In genomic region chr5:150517272-150518152, GRCh38 we compare ENCODE assay signal across 1 cellular context.
TF ChIP-seq lines count a peak whose summit lies in the region.

No MANE protein-coding gene starts in this region.

TF ChIP-seq in HepG2, 621 proteins besides CTCF, POLR2A, EP300 and RAD21 (continued from another document and continues in another):
- peak; percentile 28; the same call in 1 of the 2 replicates for TF ChIP-seq ZNF574 (CRISPR knock-in tag; IDR thresholded peaks at IDR 0.05)
- TF ChIP-seq SP5 (CRISPR knock-in tag; IDR thresholded peaks at IDR 0.05; ENCODE audit: borderline replicate concordance, low read depth) = peak; percentile 87
- TF ChIP-seq, protein P1, sequence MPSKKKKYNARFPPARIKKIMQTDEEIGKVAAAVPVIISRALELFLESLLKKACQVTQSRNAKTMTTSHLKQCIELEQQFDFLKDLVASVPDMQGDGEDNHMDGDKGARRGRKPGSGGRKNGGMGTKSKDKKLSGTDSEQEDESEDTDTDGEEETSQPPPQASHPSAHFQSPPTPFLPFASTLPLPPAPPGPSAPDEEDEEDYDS (CRISPR knock-in tag; IDR thresholded peaks at IDR 0.05) = peak; percentile 25; the same call in 1 of the 2 replicates
- TF ChIP-seq ZNF703 (CRISPR knock-in tag; IDR thresholded peaks at IDR 0.05; ENCODE audit: borderline replicate concordance) = peak; percentile 40; the same call in 1 of the 2 replicates
- TF ChIP-seq KLF6 (CRISPR knock-in tag; IDR thresholded peaks at IDR 0.05) = 0 out of 2 replicates have a peak, but pooled peaks have one; percentile 24
- TF ChIP-seq PAWR (CRISPR knock-in tag; IDR thresholded peaks at IDR 0.05; ENCODE audit: borderline replicate concordance) = no peak
- TF ChIP-seq NR2F6 (IDR thresholded peaks at IDR 0.05) = peak; percentile 92
- TF ChIP-seq NR2F6 (CRISPR knock-in tag; IDR thresholded peaks at IDR 0.05) = peak; percentile 95
- TF ChIP-seq, protein P2, sequence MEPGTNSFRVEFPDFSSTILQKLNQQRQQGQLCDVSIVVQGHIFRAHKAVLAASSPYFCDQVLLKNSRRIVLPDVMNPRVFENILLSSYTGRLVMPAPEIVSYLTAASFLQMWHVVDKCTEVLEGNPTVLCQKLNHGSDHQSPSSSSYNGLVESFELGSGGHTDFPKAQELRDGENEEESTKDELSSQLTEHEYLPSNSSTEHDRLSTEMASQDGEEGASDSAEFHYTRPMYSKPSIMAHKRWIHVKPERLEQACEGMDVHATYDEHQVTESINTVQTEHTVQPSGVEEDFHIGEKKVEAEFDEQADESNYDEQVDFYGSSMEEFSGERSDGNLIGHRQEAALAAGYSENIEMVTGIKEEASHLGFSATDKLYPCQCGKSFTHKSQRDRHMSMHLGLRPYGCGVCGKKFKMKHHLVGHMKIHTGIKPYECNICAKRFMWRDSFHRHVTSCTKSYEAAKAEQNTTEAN (CRISPR knock-in tag; conservative IDR thresholded peaks at IDR 0.05) = peak; percentile 67
- TF ChIP-seq ETV6 (CRISPR knock-in tag; conservative IDR thresholded peaks at IDR 0.05) = no peak
- no peak for TF ChIP-seq ATM (IDR thresholded peaks at IDR 0.05; ENCODE audit: borderline replicate concordance)
- no peak for TF ChIP-seq ZBTB37 (CRISPR knock-in tag; IDR thresholded peaks at IDR 0.05)
- no peak for TF ChIP-seq SATB2 (CRISPR knock-in tag; IDR thresholded peaks at IDR 0.05)
- no peak for TF ChIP-seq ZNF800 (CRISPR knock-in tag; IDR thresholded peaks at IDR 0.05)
- TF ChIP-seq ZFP1 (CRISPR knock-in tag; IDR thresholded peaks at IDR 0.05) = no peak
- no peak for TF ChIP-seq SMYD3 (CRISPR knock-in tag; IDR thresholded peaks at IDR 0.05)
- no peak for TF ChIP-seq NAIF1 (CRISPR knock-in tag; IDR thresholded peaks at IDR 0.05; ENCODE audit: borderline replicate concordance)
- no peak for TF ChIP-seq SNAPC4 (CRISPR knock-in tag; IDR thresholded peaks at IDR 0.05)
- 0 out of 2 replicates have a peak, but pooled peaks have one; percentile 41 for TF ChIP-seq MEF2D (CRISPR knock-in tag; IDR thresholded peaks at IDR 0.05)
- no peak for TF ChIP-seq PHF5A (CRISPR knock-in tag; IDR thresholded peaks at IDR 0.05; ENCODE audit: low read depth, unreplicated experiment)
- peak; percentile 95 for TF ChIP-seq ZNF18 (CRISPR knock-in tag; IDR thresholded peaks at IDR 0.05; ENCODE audit: insufficient replicate concordance)
- TF ChIP-seq MED1 (CRISPR knock-in tag; IDR thresholded peaks at IDR 0.05) = peak; percentile 85
- peak; percentile 54; the same call in 1 of the 2 replicates for TF ChIP-seq SAP130 (CRISPR knock-in tag; IDR thresholded peaks at IDR 0.05; ENCODE audit: low read depth)
- TF ChIP-seq MAFK (conservative IDR thresholded peaks at IDR 0.05 in 1 of 2, IDR thresholded peaks at IDR 0.05 in 1 of 2; ENCODE audit: low read length in 2 of 2) = no peak
- TF ChIP-seq CAMTA2 (CRISPR knock-in tag; IDR thresholded peaks at IDR 0.05; ENCODE audit: borderline replicate concordance) = no peak
- no peak for TF ChIP-seq ZNF761 (CRISPR knock-in tag; conservative IDR thresholded peaks at IDR 0.05)
- no peak for TF ChIP-seq STAT6 (CRISPR knock-in tag; IDR thresholded peaks at IDR 0.05; ENCODE audit: borderline replicate concordance)
- peak; percentile 19; the same call in 1 of the 2 replicates for TF ChIP-seq AHDC1 (CRISPR knock-in tag; IDR thresholded peaks at IDR 0.05; ENCODE audit: borderline replicate concordance)
